ENCODE assay signal across 1 cellular context in the genomic region with DNA sequence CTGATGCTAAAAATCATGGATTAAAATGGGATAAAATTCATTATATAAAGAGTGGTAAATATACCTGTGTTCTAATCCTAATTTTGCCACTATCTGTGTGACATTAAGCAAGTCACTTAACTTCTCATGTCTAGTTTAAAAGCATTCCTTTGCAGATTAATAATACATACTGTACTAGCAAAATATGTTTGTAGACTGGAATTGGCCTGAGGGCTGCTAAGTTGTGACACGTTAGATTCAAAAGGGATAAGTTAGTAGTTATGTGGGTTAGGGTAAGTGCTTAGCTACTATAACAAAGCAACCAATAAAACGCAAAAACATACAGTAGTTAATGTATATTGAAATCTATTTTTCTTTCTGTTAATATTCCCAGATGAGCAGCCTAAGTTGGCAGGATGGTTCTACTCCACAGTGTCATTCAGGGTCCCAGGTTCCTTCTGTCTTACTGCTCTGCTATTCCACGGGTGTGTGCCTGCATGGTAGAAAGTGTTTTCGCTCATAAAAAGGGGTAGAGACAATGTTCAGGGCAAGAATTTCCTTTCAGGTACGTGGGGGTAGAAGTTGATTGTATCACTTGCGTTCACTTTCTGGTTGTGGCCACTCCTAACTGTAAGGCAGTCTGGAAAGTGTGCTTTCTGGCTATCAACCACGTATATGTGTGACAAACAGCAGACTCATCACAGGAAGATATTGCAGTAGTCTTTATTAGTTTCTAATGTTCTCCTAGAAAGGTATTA.
TF ChIP-seq lines count a peak whose summit lies in the region.

No MANE protein-coding gene starts in this region.

TF ChIP-seq in GM23338, 12 proteins besides CTCF, POLR2A, EP300 and RAD21:
- TF ChIP-seq, protein P1, sequence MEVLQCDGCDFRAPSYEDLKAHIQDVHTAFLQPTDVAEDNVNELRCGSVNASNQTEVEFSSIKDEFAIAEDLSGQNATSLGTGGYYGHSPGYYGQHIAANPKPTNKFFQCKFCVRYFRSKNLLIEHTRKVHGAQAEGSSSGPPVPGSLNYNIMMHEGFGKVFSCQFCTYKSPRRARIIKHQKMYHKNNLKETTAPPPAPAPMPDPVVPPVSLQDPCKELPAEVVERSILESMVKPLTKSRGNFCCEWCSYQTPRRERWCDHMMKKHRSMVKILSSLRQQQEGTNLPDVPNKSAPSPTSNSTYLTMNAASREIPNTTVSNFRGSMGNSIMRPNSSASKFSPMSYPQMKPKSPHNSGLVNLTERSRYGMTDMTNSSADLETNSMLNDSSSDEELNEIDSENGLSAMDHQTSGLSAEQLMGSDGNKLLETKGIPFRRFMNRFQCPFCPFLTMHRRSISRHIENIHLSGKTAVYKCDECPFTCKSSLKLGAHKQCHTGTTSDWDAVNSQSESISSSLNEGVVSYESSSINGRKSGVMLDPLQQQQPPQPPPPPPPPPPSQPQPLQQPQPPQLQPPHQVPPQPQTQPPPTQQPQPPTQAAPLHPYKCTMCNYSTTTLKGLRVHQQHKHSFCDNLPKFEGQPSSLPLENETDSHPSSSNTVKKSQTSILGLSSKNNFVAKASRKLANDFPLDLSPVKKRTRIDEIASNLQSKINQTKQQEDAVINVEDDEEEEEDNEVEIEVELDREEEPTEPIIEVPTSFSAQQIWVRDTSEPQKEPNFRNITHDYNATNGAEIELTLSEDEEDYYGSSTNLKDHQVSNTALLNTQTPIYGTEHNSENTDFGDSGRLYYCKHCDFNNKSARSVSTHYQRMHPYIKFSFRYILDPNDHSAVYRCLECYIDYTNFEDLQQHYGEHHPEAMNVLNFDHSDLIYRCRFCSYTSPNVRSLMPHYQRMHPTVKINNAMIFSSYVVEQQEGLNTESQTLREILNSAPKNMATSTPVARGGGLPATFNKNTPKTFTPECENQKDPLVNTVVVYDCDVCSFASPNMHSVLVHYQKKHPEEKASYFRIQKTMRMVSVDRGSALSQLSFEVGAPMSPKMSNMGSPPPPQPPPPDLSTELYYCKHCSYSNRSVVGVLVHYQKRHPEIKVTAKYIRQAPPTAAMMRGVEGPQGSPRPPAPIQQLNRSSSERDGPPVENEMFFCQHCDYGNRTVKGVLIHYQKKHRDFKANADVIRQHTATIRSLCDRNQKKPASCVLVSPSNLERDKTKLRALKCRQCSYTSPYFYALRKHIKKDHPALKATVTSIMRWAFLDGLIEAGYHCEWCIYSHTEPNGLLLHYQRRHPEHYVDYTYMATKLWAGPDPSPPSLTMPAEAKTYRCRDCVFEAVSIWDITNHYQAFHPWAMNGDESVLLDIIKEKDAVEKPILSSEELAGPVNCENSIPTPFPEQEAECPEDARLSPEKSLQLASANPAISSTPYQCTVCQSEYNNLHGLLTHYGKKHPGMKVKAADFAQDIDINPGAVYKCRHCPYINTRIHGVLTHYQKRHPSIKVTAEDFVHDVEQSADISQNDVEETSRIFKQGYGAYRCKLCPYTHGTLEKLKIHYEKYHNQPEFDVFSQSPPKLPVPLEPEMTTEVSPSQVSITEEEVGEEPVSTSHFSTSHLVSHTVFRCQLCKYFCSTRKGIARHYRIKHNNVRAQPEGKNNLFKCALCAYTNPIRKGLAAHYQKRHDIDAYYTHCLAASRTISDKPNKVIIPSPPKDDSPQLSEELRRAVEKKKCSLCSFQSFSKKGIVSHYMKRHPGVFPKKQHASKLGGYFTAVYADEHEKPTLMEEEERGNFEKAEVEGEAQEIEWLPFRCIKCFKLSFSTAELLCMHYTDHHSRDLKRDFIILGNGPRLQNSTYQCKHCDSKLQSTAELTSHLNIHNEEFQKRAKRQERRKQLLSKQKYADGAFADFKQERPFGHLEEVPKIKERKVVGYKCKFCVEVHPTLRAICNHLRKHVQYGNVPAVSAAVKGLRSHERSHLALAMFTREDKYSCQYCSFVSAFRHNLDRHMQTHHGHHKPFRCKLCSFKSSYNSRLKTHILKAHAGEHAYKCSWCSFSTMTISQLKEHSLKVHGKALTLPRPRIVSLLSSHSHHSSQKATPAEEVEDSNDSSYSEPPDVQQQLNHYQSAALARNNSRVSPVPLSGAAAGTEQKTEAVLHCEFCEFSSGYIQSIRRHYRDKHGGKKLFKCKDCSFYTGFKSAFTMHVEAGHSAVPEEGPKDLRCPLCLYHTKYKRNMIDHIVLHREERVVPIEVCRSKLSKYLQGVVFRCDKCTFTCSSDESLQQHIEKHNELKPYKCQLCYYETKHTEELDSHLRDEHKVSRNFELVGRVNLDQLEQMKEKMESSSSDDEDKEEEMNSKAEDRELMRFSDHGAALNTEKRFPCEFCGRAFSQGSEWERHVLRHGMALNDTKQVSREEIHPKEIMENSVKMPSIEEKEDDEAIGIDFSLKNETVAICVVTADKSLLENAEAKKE (CRISPR knock-in tag; IDR thresholded peaks at IDR 0.05), result no peak
- TF ChIP-seq ZNF114 (CRISPR knock-in tag; IDR thresholded peaks at IDR 0.05), result no peak
- no peak for TF ChIP-seq STAT1 (IDR thresholded peaks at IDR 0.05; ENCODE audit: unreplicated experiment)
- TF ChIP-seq JUNB (IDR thresholded peaks at IDR 0.05; ENCODE audit: unreplicated experiment), result no peak
- TF ChIP-seq, protein P2, sequence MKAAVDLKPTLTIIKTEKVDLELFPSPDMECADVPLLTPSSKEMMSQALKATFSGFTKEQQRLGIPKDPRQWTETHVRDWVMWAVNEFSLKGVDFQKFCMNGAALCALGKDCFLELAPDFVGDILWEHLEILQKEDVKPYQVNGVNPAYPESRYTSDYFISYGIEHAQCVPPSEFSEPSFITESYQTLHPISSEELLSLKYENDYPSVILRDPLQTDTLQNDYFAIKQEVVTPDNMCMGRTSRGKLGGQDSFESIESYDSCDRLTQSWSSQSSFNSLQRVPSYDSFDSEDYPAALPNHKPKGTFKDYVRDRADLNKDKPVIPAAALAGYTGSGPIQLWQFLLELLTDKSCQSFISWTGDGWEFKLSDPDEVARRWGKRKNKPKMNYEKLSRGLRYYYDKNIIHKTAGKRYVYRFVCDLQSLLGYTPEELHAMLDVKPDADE (IDR thresholded peaks at IDR 0.05), result no peak
- TF ChIP-seq NANOG (IDR thresholded peaks at IDR 0.05; ENCODE audit: borderline replicate concordance), result no peak
- no peak for TF ChIP-seq POLR2AphosphoS5 (IDR thresholded peaks at IDR 0.05; ENCODE audit: low read depth)
- no peak for TF ChIP-seq EZH2 (IDR thresholded peaks at IDR 0.05; ENCODE audit: low read depth, unreplicated experiment)
- TF ChIP-seq, protein P3, sequence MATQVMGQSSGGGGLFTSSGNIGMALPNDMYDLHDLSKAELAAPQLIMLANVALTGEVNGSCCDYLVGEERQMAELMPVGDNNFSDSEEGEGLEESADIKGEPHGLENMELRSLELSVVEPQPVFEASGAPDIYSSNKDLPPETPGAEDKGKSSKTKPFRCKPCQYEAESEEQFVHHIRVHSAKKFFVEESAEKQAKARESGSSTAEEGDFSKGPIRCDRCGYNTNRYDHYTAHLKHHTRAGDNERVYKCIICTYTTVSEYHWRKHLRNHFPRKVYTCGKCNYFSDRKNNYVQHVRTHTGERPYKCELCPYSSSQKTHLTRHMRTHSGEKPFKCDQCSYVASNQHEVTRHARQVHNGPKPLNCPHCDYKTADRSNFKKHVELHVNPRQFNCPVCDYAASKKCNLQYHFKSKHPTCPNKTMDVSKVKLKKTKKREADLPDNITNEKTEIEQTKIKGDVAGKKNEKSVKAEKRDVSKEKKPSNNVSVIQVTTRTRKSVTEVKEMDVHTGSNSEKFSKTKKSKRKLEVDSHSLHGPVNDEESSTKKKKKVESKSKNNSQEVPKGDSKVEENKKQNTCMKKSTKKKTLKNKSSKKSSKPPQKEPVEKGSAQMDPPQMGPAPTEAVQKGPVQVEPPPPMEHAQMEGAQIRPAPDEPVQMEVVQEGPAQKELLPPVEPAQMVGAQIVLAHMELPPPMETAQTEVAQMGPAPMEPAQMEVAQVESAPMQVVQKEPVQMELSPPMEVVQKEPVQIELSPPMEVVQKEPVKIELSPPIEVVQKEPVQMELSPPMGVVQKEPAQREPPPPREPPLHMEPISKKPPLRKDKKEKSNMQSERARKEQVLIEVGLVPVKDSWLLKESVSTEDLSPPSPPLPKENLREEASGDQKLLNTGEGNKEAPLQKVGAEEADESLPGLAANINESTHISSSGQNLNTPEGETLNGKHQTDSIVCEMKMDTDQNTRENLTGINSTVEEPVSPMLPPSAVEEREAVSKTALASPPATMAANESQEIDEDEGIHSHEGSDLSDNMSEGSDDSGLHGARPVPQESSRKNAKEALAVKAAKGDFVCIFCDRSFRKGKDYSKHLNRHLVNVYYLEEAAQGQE (IDR thresholded peaks at IDR 0.05; ENCODE audit: unreplicated experiment), result no peak
- no peak for TF ChIP-seq CREB1 (CRISPR knock-in tag; IDR thresholded peaks at IDR 0.05; ENCODE audit: low read depth)
- TF ChIP-seq ZNF331 (CRISPR knock-in tag; IDR thresholded peaks at IDR 0.05; ENCODE audit: low read depth), result no peak
- TF ChIP-seq EZH2phosphoT487 (IDR thresholded peaks at IDR 0.05; ENCODE audit: unreplicated experiment), result no peak
